In genomic region chr9:34450644-34451043, GRCh38 we compare ENCODE assay signal across 1 cellular context.
TF ChIP-seq lines count a peak whose summit lies in the region.

No MANE protein-coding gene starts in this region.

TF ChIP-seq in endothelial cell of umbilical vein, 7 proteins besides CTCF, POLR2A, EP300 and RAD21 (continued from another document):
- TF ChIP-seq JUN (IDR thresholded peaks at IDR 0.05; ENCODE audit: borderline replicate concordance, insufficient read depth, insufficient read length, low read depth), result no peak
